In genomic region chr2:120424274-120424796, GRCh38 we compare ENCODE assay signal across 1 cellular context.
TF ChIP-seq lines count a peak whose summit lies in the region.

No MANE protein-coding gene starts in this region.

TF ChIP-seq in GM23338, 12 proteins besides CTCF, POLR2A, EP300 and RAD21 (continued from another document):
- TF ChIP-seq, protein P1, sequence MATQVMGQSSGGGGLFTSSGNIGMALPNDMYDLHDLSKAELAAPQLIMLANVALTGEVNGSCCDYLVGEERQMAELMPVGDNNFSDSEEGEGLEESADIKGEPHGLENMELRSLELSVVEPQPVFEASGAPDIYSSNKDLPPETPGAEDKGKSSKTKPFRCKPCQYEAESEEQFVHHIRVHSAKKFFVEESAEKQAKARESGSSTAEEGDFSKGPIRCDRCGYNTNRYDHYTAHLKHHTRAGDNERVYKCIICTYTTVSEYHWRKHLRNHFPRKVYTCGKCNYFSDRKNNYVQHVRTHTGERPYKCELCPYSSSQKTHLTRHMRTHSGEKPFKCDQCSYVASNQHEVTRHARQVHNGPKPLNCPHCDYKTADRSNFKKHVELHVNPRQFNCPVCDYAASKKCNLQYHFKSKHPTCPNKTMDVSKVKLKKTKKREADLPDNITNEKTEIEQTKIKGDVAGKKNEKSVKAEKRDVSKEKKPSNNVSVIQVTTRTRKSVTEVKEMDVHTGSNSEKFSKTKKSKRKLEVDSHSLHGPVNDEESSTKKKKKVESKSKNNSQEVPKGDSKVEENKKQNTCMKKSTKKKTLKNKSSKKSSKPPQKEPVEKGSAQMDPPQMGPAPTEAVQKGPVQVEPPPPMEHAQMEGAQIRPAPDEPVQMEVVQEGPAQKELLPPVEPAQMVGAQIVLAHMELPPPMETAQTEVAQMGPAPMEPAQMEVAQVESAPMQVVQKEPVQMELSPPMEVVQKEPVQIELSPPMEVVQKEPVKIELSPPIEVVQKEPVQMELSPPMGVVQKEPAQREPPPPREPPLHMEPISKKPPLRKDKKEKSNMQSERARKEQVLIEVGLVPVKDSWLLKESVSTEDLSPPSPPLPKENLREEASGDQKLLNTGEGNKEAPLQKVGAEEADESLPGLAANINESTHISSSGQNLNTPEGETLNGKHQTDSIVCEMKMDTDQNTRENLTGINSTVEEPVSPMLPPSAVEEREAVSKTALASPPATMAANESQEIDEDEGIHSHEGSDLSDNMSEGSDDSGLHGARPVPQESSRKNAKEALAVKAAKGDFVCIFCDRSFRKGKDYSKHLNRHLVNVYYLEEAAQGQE (IDR thresholded peaks at IDR 0.05; ENCODE audit: unreplicated experiment) = no peak
- TF ChIP-seq EZH2phosphoT487 (IDR thresholded peaks at IDR 0.05; ENCODE audit: unreplicated experiment) = no peak
- TF ChIP-seq EZH2 (IDR thresholded peaks at IDR 0.05; ENCODE audit: low read depth, unreplicated experiment) = no peak
- TF ChIP-seq CREB1 (CRISPR knock-in tag; IDR thresholded peaks at IDR 0.05; ENCODE audit: low read depth) = no peak
- no peak for TF ChIP-seq POLR2AphosphoS5 (IDR thresholded peaks at IDR 0.05; ENCODE audit: low read depth)
- no peak for TF ChIP-seq ZNF331 (CRISPR knock-in tag; IDR thresholded peaks at IDR 0.05; ENCODE audit: low read depth)
